ENCODE assay signal across 30 cellular contexts in genomic region chr11:14182833-14183340, GRCh38.
"Had no signal": no experiment of that assay in that cellular context is flagged by ENCODE, and none has a peak within 500 bp of the region (broad histone marks: within the 10 kb centered on the region; RNA-seq: fewer than 3 reads in every experiment).

No MANE protein-coding gene starts in this region.

- H3K9me3 ChIP-seq: adrenal gland, ascending aorta had no signal

- H3K4me3 ChIP-seq: adrenal gland, ascending aorta, cardiac muscle cell had no signal

- H3K4me1 ChIP-seq: ascending aorta had no signal

- ATAC-seq: activated CD8-positive, alpha-beta T cell treated with anti-CD3 and anti-CD28 coated beads for 36 hours; activated naive CD4-positive, alpha-beta T cell treated with anti-CD3 and anti-CD28 coated beads, Interleukin-2, amount 50 U/mL, for 72 hours; activated T-cell treated with anti-CD3 and anti-CD28 coated beads, Interleukin-2, amount 50 U/mL, for 4 hours; activated T-cell treated with anti-CD3 and anti-CD28 coated beads, Interleukin-2, amount 50 U/mL, for 72 hours; activated T-helper 17 cell treated with anti-CD3 and anti-CD28 coated beads, Interleukin-2, amount 50 U/mL, for 72 hours had no signal

- DNase-seq: activated B cell treated with CpG ODN at 0.5 μM for 24 hours; activated CD4-positive, alpha-beta memory T cell treated with anti-CD3 and anti-CD28 coated beads for 36 hours; activated CD4-positive, alpha-beta T cell treated with anti-CD3 and anti-CD28 coated beads for 4 hours; activated CD4-positive, alpha-beta T cell treated with anti-CD3 and anti-CD28 coated beads, Interleukin-2, amount 10 ng/mL, durations not matched to agents 24 days and 14 days; activated CD4-positive, alpha-beta T cell treated with anti-CD3 and anti-CD28 coated beads, Interleukin-2, amount 50 U/mL, for 1 hour; activated CD4-positive, alpha-beta T cell treated with anti-CD3 and anti-CD28 coated beads, Interleukin-2, amount 50 U/mL, for 4 hours; activated CD4-positive, CD25-positive, alpha-beta regulatory T cell treated with anti-CD3 and anti-CD28 coated beads, Interleukin-2, amount 50 U/mL, for 72 hours; activated CD8-positive, alpha-beta memory T cell treated with anti-CD3 and anti-CD28 coated beads, Interleukin-2, amount 50 U/mL, for 4 hours; activated CD8-positive, alpha-beta T cell treated with anti-CD3 and anti-CD28 coated beads for 36 hours; activated effector memory CD4-positive, alpha-beta T cell treated with anti-CD3 and anti-CD28 coated beads, Interleukin-2, amount 50 U/mL, for 16 hours; activated gamma-delta T cell treated with Interleukin-2 at 50 U/mL for 16 hours; activated naive CD4-positive, alpha-beta T cell; activated naive CD4-positive, alpha-beta T cell treated with anti-CD3 and anti-CD28 coated beads for 36 hours; activated naive CD4-positive, alpha-beta T cell treated with anti-CD3 and anti-CD28 coated beads, Interleukin-2, amount 50 U/mL, for 16 hours; activated naive CD8-positive, alpha-beta T cell treated with anti-CD3 and anti-CD28 coated beads for 36 hours; activated T-cell treated with anti-CD3 and anti-CD28 coated beads for 4 hours; activated T-cell treated with anti-CD3 and anti-CD28 coated beads, Interleukin-2, amount 50 U/mL, for 1 hour; activated T-cell treated with anti-CD3 and anti-CD28 coated beads, Interleukin-2, amount 50 U/mL, for 4 hours; activated T-cell treated with anti-CD3 and anti-CD28 coated beads, Interleukin-2, amount 50 U/mL, for 72 hours; adrenal gland; amniotic stem cell; central memory CD4-positive, alpha-beta T cell; T-helper 1 cell; T-helper 2 cell; T-helper 9 cell had no signal

- H3K27ac ChIP-seq: adrenal gland, ascending aorta, cardiac muscle cell, VCaP had no signal

- H3K27me3 ChIP-seq: adrenal gland, ascending aorta, cardiac muscle cell had no signal

- H3K36me3 ChIP-seq: adrenal gland, ascending aorta, cardiac muscle cell had no signal
